In genomic region chr5:14996997-14997396, GRCh38 we compare ENCODE assay signal across 11 cellular contexts.
DNase-seq lines count a peak whose midpoint lies in the region; ATAC-seq and TF ChIP-seq lines count a peak whose summit lies in the region.
"Had no signal": no experiment of that assay in that cellular context is flagged by ENCODE, and none has a peak within 500 bp of the region (broad histone marks: within the 10 kb centered on the region; RNA-seq: fewer than 3 reads in every experiment).

No MANE protein-coding gene starts in this region.

- H3K9me3 ChIP-seq in PC-3 (ENCODE audit: low read length), result 0 out of 2 replicates have a peak, but pooled peaks cover 3% of the 10 kb centered on the region

- H3K36me3 ChIP-seq in PC-3 (ENCODE audit: low read depth, low read length), result no peaks in the 10 kb centered on the region

- TF ChIP-seq CTCF in GM20000 (IDR thresholded peaks at IDR 0.05; ENCODE audit: extremely low read depth, missing control alignments), result no peak
- no peak for TF ChIP-seq CTCF in PC-3 (conservative IDR thresholded peaks at IDR 0.05; ENCODE audit: low read depth, low read length)

- no peak overlapping the region for H3K4me3 ChIP-seq in PC-3 (ENCODE audit: low read length)

- CTCF ChIA-PET in PC-3 (lab: Charles Lee), result no interaction called here

- intact Hi-C loops in PC-3 (cut with micrococcal nuclease), result no loop called here

- DNase-seq in GM20000 (ENCODE audit: low spot score) (peak; percentile 60), NOMO-1 treated with DMSO at 0.1 percent for 48 hours (lab: John Stamatoyannopoulos, UW; ENCODE audit: unreplicated experiment) (peak; percentile 98), substantia nigra (lab: John Stamatoyannopoulos, UW) (no peak), PC-3 (no peak), AG08395 (ENCODE audit: low spot score) (no peak), DMS79 (lab: John Stamatoyannopoulos, UW) (no peak)
- DNase-seq: activated naive CD4-positive, alpha-beta T cell treated with Interleukin-2 at 50 U/mL for 16 hours; KG1; midbrain had no signal

- no TSS peak for BruUV-seq in PC-3 (replicated peaks; lab: Mats Ljungman, UMichigan)

- no peak overlapping the region for H3K9ac ChIP-seq in PC-3 (ENCODE audit: low read length)

- no peaks in the 10 kb centered on the region for H4K20me1 ChIP-seq in PC-3 (ENCODE audit: low read length)

- H2AFZ ChIP-seq in PC-3 (ENCODE audit: low read length), result no peak overlapping the region

- ATAC-seq in GM18498 (IDR thresholded peaks at IDR 0.05; ENCODE audit: unreplicated experiment), result peak; percentile 95
- ATAC-seq in HG03039 (IDR thresholded peaks at IDR 0.05; ENCODE audit: unreplicated experiment), result peak; percentile 63
- ATAC-seq in PC-3, result no peak

- H3K79me2 ChIP-seq in PC-3 (ENCODE audit: low read length), result no peaks in the 10 kb centered on the region

- peaks cover 25% of the 10 kb centered on the region; the same call in 1 of the 2 replicates for H3K27me3 ChIP-seq in PC-3 (ENCODE audit: low read length)

- POLR2A ChIA-PET in PC-3 (lab: Charles Lee; ENCODE audit: unreplicated experiment), result no interaction called here

- H3K9me2 ChIP-seq in PC-3 (replicated peaks; ENCODE audit: low read length), result no peaks in the 10 kb centered on the region

- no peaks in the 10 kb centered on the region for H3K4me1 ChIP-seq in PC-3 (ENCODE audit: insufficient read depth, low read length)

- H3F3A ChIP-seq in PC-3 (ENCODE audit: low read length, unreplicated experiment), result no peaks in the 10 kb centered on the region

- H3K27ac ChIP-seq in substantia nigra (ENCODE audit: low read depth, low read length, poor library complexity, severe bottlenecking) (no peak overlapping the region), PC-3 (ENCODE audit: low read length) (no peak overlapping the region)

- no peak overlapping the region for H3K4me2 ChIP-seq in PC-3 (ENCODE audit: low read length)

Comparison
In these comparisons a context has a peak if more than half of its experiments do, and no peak if none do; other contexts are left out.
1. DNase-seq: peak in GM20000 (single experiment) and NOMO-1 treated with DMSO at 0.1 percent for 48 hours (single experiment); none in substantia nigra (0 of 49), PC-3 (single experiment), AG08395 (single experiment) and DMS79 (single experiment).